1 cellular context compared by ENCODE assay signal in genomic region chr17:28001149-28001548, GRCh38.
TF ChIP-seq lines count a peak whose summit lies in the region.

No MANE protein-coding gene starts in this region.

TF ChIP-seq in K562, 482 proteins besides CTCF, POLR2A, EP300 and RAD21 (continued from another document):
- TF ChIP-seq PKNOX1 (IDR thresholded peaks at IDR 0.05) (peak; percentile 95), HDAC2 (IDR thresholded peaks at IDR 0.05) (0 out of 2 replicates have a peak, but pooled peaks have one; percentile 41), RFX1 (IDR thresholded peaks at IDR 0.05) (no peak), CBFA2T3 (IDR thresholded peaks at IDR 0.05) (peak; percentile 45), HOMEZ (CRISPR knock-in tag; IDR thresholded peaks at IDR 0.05) (no peak), PHF21A (IDR thresholded peaks at IDR 0.05; ENCODE audit: borderline replicate concordance, low read depth) (peak; percentile 54; the same call in 1 of the 2 replicates), HINFP (tag; conservative IDR thresholded peaks at IDR 0.05; ENCODE audit: low read depth) (no peak), BRF1 (IDR thresholded peaks at IDR 0.05; ENCODE audit: borderline replicate concordance, extremely low read depth, insufficient read length) (no peak), SMARCA5 (IDR thresholded peaks at IDR 0.05) (no peak), RCOR1 (IDR thresholded peaks at IDR 0.05; ENCODE audit: borderline replicate concordance in 1 of 2, low read depth in 2 of 2, low read length in 2 of 2) (peak in 1 of 2 experiments; percentile 83; a peak in 2 of 4 replicates), GATA2 (CRISPR knock-in tag; IDR thresholded peaks at IDR 0.05) (no peak)
